ENCODE assay signal across 16 cellular contexts in the genomic region with DNA sequence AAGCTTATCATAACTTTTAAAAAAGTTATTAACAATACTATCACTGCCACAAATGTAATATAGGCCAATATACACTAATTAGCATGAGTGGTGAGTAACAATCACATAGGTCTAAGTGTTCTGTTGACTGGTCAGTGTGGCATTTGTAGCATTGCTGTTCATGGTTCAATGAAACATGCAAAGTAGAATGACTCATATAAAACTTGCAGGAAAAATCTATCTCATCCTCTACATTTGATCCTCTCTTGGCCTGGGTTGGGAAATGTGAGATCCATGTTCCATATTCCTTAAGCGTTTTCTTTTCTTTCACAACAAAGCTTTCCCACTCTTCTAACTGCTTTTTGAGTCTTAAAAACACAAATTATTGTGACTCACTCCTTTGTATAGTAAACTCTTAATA.
DNase-seq lines count a peak whose midpoint lies in the region; TF ChIP-seq lines count a peak whose summit lies in the region.
"Had no signal": no experiment of that assay in that cellular context is flagged by ENCODE, and none has a peak within 500 bp of the region (broad histone marks: within the 10 kb centered on the region; RNA-seq: fewer than 3 reads in every experiment).

No MANE protein-coding gene starts in this region.

- H3K9ac ChIP-seq in smooth muscle cell (ENCODE audit: low read depth) = no peak overlapping the region
- H3K9ac ChIP-seq: BLaER1 had no signal

- no peak overlapping the region for H3K27ac ChIP-seq in smooth muscle cell (ENCODE audit: low read depth)
- H3K27ac ChIP-seq: BLaER1 had no signal

- no peak overlapping the region for H3K4me3 ChIP-seq in epithelial cell of proximal tubule (ENCODE audit: low read depth, low read length)
- no peak overlapping the region for H3K4me3 ChIP-seq in smooth muscle cell
- H3K4me3 ChIP-seq: BLaER1, GM23338 had no signal

- no peaks in the 10 kb centered on the region for H3K9me3 Mint-ChIP-seq in glutamatergic neuron (ENCODE audit: unreplicated experiment)

- TF ChIP-seq CTCF in epithelial cell of proximal tubule (conservative IDR thresholded peaks at IDR 0.05; ENCODE audit: low read depth, low read length) (no peak), smooth muscle cell (IDR thresholded peaks at IDR 0.05; ENCODE audit: borderline replicate concordance, insufficient read depth, poor library complexity, severe bottlenecking) (no peak), glutamatergic neuron (IDR thresholded peaks at IDR 0.05; ENCODE audit: partially characterized antibody, unreplicated experiment) (no peak)

- no peaks in the 10 kb centered on the region for H3K27me3 Mint-ChIP-seq in glutamatergic neuron (ENCODE audit: unreplicated experiment)
- H3K27me3 Mint-ChIP-seq: CD8-positive, alpha-beta memory T cell had no signal

- H3K27me3 ChIP-seq in smooth muscle cell (ENCODE audit: low read depth) = no peaks in the 10 kb centered on the region
- H3K27me3 ChIP-seq: BLaER1 had no signal

- H4K20me1 ChIP-seq in smooth muscle cell (ENCODE audit: low read depth) = no peaks in the 10 kb centered on the region
- H4K20me1 ChIP-seq: BLaER1 had no signal

- H3K4me1 Mint-ChIP-seq in glutamatergic neuron (ENCODE audit: low read depth, unreplicated experiment) = no peaks in the 10 kb centered on the region
- H3K4me1 Mint-ChIP-seq: CD8-positive, alpha-beta memory T cell had no signal

- H3F3A ChIP-seq in smooth muscle cell (ENCODE audit: low read depth) = no peaks in the 10 kb centered on the region

- no peaks in the 10 kb centered on the region for H3K4me1 ChIP-seq in smooth muscle cell (ENCODE audit: low read depth)
- H3K4me1 ChIP-seq: BLaER1, Caco-2 had no signal

- H3K4me3 Mint-ChIP-seq in glutamatergic neuron (ENCODE audit: unreplicated experiment) = no peak overlapping the region
- H3K4me3 Mint-ChIP-seq: CD8-positive, alpha-beta memory T cell; GM23338 had no signal

- H3K4me2 ChIP-seq in smooth muscle cell = no peak overlapping the region
- H3K4me2 ChIP-seq: BLaER1, GM23338 had no signal

- H3K36me3 ChIP-seq in smooth muscle cell (ENCODE audit: low read depth) = no peaks in the 10 kb centered on the region
- H3K36me3 ChIP-seq: BLaER1 had no signal

- no peaks in the 10 kb centered on the region for H3K36me3 Mint-ChIP-seq in glutamatergic neuron (ENCODE audit: unreplicated experiment)

- no peaks in the 10 kb centered on the region for H3K79me2 ChIP-seq in smooth muscle cell (ENCODE audit: low read depth)

- no peak overlapping the region for H3K27ac Mint-ChIP-seq in glutamatergic neuron (ENCODE audit: unreplicated experiment)
- H3K27ac Mint-ChIP-seq: CD8-positive, alpha-beta memory T cell; GM23338 had no signal

- H2AFZ ChIP-seq in smooth muscle cell (ENCODE audit: low read depth) = no peak overlapping the region
- H2AFZ ChIP-seq: GM23338 had no signal

- in situ Hi-C loops in Caki2 (cut with HindIII; ENCODE audit: low pct_unique_long_range_greater_than_20kb, low sequenced_read_pairs) = no loop called here

- WGBS in smooth muscle cell (ENCODE audit: low lambda C conversion rate) = 84% methylated on average over 1 of the region's 1 CpG

- peak; percentile 29 for DNase-seq in Caki2 (ENCODE audit: low read depth)
- DNase-seq in LHCN-M2 (ENCODE audit: low read depth) = peak; percentile 72
- DNase-seq in epithelial cell of proximal tubule (ENCODE audit: low read depth) = peak; percentile 62
- DNase-seq in myocyte (ENCODE audit: low read depth) = peak; percentile 46
- no peak for DNase-seq in SIG-M5 (lab: John Stamatoyannopoulos, UW)
- no peak for DNase-seq in NCI-H1694 (lab: John Stamatoyannopoulos, UW)
- no peak for DNase-seq in smooth muscle cell (lab: John Stamatoyannopoulos, UW; ENCODE audit: unreplicated experiment)
- DNase-seq in glutamatergic neuron = no peak
- DNase-seq: 8988T; AML-193; Caco-2; CD8-positive, alpha-beta memory T cell; DMS79; H7 had no signal

- no peaks in the 10 kb centered on the region for H3K9me3 ChIP-seq in smooth muscle cell (replicated peaks; ENCODE audit: low read depth)
- H3K9me3 ChIP-seq: BLaER1, Caco-2 had no signal

Comparison
In these comparisons a context has a peak if more than half of its experiments do, and no peak if none do; other contexts are left out.
1. DNase-seq: peak in Caki2 (single experiment), LHCN-M2 (single experiment), epithelial cell of proximal tubule (single experiment) and myocyte (single experiment); none in SIG-M5 (single experiment), NCI-H1694 (single experiment), smooth muscle cell (single experiment) and glutamatergic neuron (single experiment).